10 cellular contexts compared by ENCODE assay signal in genomic region chr14:50039120-50039517, GRCh38.
A peak's percentile ranks its signal among the peaks of the same experiment; 100 is the strongest.
DNase-seq lines count a peak whose midpoint lies in the region; ATAC-seq and TF ChIP-seq lines count a peak whose summit lies in the region.
"Had no signal": no experiment of that assay in that cellular context is flagged by ENCODE, and none has a peak within 500 bp of the region (broad histone marks: within the 10 kb centered on the region; RNA-seq: fewer than 3 reads in every experiment).

No MANE protein-coding gene starts in this region.

- H3K27ac Mint-ChIP-seq in effector memory CD8-positive, alpha-beta T cell: peak overlapping the region; percentile 94 to 95

- no peak for ATAC-seq in effector memory CD8-positive, alpha-beta T cell (replicated peaks)

- H3K27ac ChIP-seq in RWPE1: peak overlapping the region; percentile 85
- peak overlapping the region in 20 of 21 experiments; percentile 33 to 97 (median 84) for H3K27ac ChIP-seq in skin epidermis

- no peak for TF ChIP-seq CTCF in RWPE1 (conservative IDR thresholded peaks at IDR 0.05; ENCODE audit: low read depth)

- H3K4me3 ChIP-seq in GM08714 (ENCODE audit: low read length) (peak overlapping the region; percentile 2; the same call in 1 of the 2 replicates), skin epidermis (no peak overlapping the region)

- no peaks in the 10 kb centered on the region for H3K27me3 Mint-ChIP-seq in effector memory CD8-positive, alpha-beta T cell

- CTCF ChIA-PET in RWPE1 (lab: Yijun Ruan, JAX): interaction anchor here (1.1 kb wide), 1 partner anchor 177 kb away, joined by 4 read pairs; no protein-coding TSS in a partner anchor

- POLR2A ChIA-PET in RWPE1 (lab: Yijun Ruan, JAX; ENCODE audit: low non-redundant PET): interaction anchor here (0.9 kb wide), 1 partner anchor 32 kb away, joined by 4 read pairs; no protein-coding TSS in a partner anchor

- H3K36me3 Mint-ChIP-seq in effector memory CD8-positive, alpha-beta T cell (ENCODE audit: insufficient read depth): peaks cover 8% of the 10 kb centered on the region

- H3K4me1 Mint-ChIP-seq in effector memory CD8-positive, alpha-beta T cell (ENCODE audit: low read depth in 2 of 2): peaks cover 45 to 47% of the 10 kb centered on the region in 2 donors

- DNase-seq in RWPE1 (ENCODE audit: low spot score) (no peak), NCI-H2029 treated with DMSO at 0.1 percent for 48 hours (lab: John Stamatoyannopoulos, UW) (no peak), GM19238 (ENCODE audit: insufficient read length, low spot score) (no peak)
- DNase-seq in effector memory CD8-positive, alpha-beta T cell: no peak
- DNase-seq in stimulated activated CD4-positive, alpha-beta T cell treated with anti-CD3 and anti-CD28 coated beads, Interleukin-1b, Interleukin-23, amount 100 ng/mL, for 48 hours: no peak
- DNase-seq: DMS153; NCI-H187 treated with DMSO at 0.1 percent for 48 hours; stimulated activated naive CD4-positive, alpha-beta T cell had no signal

- peak overlapping the region; percentile 79 to 86 for H3K4me3 Mint-ChIP-seq in effector memory CD8-positive, alpha-beta T cell

- H3K9me3 Mint-ChIP-seq in effector memory CD8-positive, alpha-beta T cell: no peaks in the 10 kb centered on the region
